1 cellular context compared by ENCODE assay signal in the genomic region with DNA sequence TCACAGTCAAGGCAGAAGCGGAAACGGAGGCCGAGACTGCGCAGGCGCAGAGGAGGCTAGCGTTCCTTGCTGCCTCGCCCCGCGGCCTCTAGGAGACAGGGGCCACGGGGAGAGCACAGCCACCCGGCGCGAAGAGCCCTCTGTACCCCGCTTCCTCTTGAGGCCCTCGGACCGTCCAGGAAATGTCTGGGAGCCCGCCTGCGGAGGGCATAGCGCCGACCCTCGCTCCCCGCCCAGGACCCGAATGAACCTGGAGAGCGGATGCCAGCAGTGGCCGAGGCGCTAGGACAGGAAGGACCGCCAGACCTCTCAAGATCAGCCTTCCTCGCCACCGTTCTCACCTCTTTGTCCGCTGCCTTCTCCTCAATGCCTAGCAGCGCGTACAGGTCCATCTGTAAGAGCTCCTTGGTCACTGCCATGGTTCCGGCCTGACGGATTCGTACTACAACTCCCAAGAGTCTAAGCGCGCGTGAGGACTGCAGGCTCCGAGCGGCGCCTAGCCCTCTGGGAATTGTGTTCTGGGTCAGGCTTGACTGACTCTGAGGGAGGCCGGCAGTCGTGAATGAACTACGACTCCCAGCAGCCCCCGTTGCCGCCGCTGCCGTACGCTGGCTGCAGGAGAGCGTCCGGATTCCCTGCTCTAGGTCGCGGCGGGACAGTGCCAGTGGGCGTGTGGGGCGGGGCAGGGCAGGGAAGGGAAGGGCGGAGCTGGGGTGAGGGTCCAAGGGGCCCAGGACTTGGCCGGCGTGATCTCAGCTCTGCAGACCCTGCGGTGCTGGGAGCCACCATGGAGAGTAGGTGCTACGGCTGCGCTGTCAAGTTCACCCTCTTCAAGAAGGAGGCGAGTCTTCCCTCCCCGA.
TF ChIP-seq lines count a peak whose summit lies in the region.

A gene with protein sequence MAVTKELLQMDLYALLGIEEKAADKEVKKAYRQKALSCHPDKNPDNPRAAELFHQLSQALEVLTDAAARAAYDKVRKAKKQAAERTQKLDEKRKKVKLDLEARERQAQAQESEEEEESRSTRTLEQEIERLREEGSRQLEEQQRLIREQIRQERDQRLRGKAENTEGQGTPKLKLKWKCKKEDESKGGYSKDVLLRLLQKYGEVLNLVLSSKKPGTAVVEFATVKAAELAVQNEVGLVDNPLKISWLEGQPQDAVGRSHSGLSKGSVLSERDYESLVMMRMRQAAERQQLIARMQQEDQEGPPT (minus strand): TSS at position 446 of the 860 bp plus-strand sequence. CDS start 27 bp downstream, at position 419.
A gene with protein sequence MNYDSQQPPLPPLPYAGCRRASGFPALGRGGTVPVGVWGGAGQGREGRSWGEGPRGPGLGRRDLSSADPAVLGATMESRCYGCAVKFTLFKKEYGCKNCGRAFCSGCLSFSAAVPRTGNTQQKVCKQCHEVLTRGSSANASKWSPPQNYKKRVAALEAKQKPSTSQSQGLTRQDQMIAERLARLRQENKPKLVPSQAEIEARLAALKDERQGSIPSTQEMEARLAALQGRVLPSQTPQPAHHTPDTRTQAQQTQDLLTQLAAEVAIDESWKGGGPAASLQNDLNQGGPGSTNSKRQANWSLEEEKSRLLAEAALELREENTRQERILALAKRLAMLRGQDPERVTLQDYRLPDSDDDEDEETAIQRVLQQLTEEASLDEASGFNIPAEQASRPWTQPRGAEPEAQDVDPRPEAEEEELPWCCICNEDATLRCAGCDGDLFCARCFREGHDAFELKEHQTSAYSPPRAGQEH (plus strand): TSS at position 62 of the 860 bp plus-strand sequence. CDS start 501 bp downstream, at position 563.

TF ChIP-seq in HepG2, 621 proteins besides CTCF, POLR2A, EP300 and RAD21 (continued from another document and continues in another):
- TF ChIP-seq, protein P1, sequence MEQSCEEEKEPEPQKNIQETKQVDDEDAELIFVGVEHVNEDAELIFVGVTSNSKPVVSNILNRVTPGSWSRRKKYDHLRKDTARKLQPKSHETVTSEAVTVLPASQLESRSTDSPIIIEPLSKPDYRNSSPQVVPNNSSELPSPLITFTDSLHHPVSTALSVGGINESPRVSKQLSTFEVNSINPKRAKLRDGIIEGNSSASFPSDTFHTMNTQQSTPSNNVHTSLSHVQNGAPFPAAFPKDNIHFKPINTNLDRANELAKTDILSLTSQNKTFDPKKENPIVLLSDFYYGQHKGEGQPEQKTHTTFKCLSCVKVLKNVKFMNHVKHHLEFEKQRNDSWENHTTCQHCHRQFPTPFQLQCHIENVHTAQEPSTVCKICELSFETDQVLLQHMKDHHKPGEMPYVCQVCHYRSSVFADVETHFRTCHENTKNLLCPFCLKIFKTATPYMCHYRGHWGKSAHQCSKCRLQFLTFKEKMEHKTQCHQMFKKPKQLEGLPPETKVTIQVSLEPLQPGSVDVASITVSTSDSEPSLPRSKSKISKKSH (CRISPR knock-in tag; IDR thresholded peaks at IDR 0.05; ENCODE audit: borderline replicate concordance) = no peak; the same call in none of the 2 replicates
- no peak for TF ChIP-seq PAX8 (CRISPR knock-in tag; IDR thresholded peaks at IDR 0.05; ENCODE audit: borderline replicate concordance)
- TF ChIP-seq STAT5B (CRISPR knock-in tag; IDR thresholded peaks at IDR 0.05) = 0 out of 2 replicates have a peak, but pooled peaks have one; percentile 25
- TF ChIP-seq ZNF7 (CRISPR knock-in tag; IDR thresholded peaks at IDR 0.05) = no peak
- no peak for TF ChIP-seq SMC3 (IDR thresholded peaks at IDR 0.05; ENCODE audit: low read length)
- TF ChIP-seq NPAS2 (CRISPR knock-in tag; IDR thresholded peaks at IDR 0.05; ENCODE audit: borderline replicate concordance) = no peak
- TF ChIP-seq, protein P2, sequence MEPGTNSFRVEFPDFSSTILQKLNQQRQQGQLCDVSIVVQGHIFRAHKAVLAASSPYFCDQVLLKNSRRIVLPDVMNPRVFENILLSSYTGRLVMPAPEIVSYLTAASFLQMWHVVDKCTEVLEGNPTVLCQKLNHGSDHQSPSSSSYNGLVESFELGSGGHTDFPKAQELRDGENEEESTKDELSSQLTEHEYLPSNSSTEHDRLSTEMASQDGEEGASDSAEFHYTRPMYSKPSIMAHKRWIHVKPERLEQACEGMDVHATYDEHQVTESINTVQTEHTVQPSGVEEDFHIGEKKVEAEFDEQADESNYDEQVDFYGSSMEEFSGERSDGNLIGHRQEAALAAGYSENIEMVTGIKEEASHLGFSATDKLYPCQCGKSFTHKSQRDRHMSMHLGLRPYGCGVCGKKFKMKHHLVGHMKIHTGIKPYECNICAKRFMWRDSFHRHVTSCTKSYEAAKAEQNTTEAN (CRISPR knock-in tag; conservative IDR thresholded peaks at IDR 0.05) = peak; percentile 11
- TF ChIP-seq RBM39 (IDR thresholded peaks at IDR 0.05; ENCODE audit: low read depth, low read length, poor library complexity, severe bottlenecking) = peak; percentile 41
- TF ChIP-seq ARNTL (CRISPR knock-in tag; IDR thresholded peaks at IDR 0.05) = 0 out of 2 replicates have a peak, but pooled peaks have one; percentile 23
- TF ChIP-seq ZNF430 (CRISPR knock-in tag; IDR thresholded peaks at IDR 0.05) = no peak
- TF ChIP-seq ZNF484 (CRISPR knock-in tag; IDR thresholded peaks at IDR 0.05; ENCODE audit: borderline replicate concordance, low read depth) = no peak
- no peak for TF ChIP-seq NFE2 (CRISPR knock-in tag; IDR thresholded peaks at IDR 0.05)
- TF ChIP-seq ZNF234 (CRISPR knock-in tag; conservative IDR thresholded peaks at IDR 0.05) = no peak
- no peak for TF ChIP-seq ZNF75D (CRISPR knock-in tag; IDR thresholded peaks at IDR 0.05; ENCODE audit: borderline replicate concordance)
- TF ChIP-seq ZNF44 (CRISPR knock-in tag; IDR thresholded peaks at IDR 0.05) = peak; percentile 42; the same call in 1 of the 2 replicates
- TF ChIP-seq, protein P3, sequence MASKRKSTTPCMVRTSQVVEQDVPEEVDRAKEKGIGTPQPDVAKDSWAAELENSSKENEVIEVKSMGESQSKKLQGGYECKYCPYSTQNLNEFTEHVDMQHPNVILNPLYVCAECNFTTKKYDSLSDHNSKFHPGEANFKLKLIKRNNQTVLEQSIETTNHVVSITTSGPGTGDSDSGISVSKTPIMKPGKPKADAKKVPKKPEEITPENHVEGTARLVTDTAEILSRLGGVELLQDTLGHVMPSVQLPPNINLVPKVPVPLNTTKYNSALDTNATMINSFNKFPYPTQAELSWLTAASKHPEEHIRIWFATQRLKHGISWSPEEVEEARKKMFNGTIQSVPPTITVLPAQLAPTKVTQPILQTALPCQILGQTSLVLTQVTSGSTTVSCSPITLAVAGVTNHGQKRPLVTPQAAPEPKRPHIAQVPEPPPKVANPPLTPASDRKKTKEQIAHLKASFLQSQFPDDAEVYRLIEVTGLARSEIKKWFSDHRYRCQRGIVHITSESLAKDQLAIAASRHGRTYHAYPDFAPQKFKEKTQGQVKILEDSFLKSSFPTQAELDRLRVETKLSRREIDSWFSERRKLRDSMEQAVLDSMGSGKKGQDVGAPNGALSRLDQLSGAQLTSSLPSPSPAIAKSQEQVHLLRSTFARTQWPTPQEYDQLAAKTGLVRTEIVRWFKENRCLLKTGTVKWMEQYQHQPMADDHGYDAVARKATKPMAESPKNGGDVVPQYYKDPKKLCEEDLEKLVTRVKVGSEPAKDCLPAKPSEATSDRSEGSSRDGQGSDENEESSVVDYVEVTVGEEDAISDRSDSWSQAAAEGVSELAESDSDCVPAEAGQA (IDR thresholded peaks at IDR 0.05; ENCODE audit: low read depth) = no peak; the same call in 1 of the 2 replicates
- TF ChIP-seq, protein P3 (CRISPR knock-in tag; IDR thresholded peaks at IDR 0.05; ENCODE audit: borderline replicate concordance) = no peak
- TF ChIP-seq ZNF34 (CRISPR knock-in tag; IDR thresholded peaks at IDR 0.05; ENCODE audit: borderline replicate concordance) = peak; percentile 84; the same call in 1 of the 2 replicates
- TF ChIP-seq ZNF335 (CRISPR knock-in tag; IDR thresholded peaks at IDR 0.05) = no peak
- no peak for TF ChIP-seq IKZF4 (CRISPR knock-in tag; IDR thresholded peaks at IDR 0.05; ENCODE audit: borderline replicate concordance, low read depth, not compliant biosample characterization)
- TF ChIP-seq, protein P4, sequence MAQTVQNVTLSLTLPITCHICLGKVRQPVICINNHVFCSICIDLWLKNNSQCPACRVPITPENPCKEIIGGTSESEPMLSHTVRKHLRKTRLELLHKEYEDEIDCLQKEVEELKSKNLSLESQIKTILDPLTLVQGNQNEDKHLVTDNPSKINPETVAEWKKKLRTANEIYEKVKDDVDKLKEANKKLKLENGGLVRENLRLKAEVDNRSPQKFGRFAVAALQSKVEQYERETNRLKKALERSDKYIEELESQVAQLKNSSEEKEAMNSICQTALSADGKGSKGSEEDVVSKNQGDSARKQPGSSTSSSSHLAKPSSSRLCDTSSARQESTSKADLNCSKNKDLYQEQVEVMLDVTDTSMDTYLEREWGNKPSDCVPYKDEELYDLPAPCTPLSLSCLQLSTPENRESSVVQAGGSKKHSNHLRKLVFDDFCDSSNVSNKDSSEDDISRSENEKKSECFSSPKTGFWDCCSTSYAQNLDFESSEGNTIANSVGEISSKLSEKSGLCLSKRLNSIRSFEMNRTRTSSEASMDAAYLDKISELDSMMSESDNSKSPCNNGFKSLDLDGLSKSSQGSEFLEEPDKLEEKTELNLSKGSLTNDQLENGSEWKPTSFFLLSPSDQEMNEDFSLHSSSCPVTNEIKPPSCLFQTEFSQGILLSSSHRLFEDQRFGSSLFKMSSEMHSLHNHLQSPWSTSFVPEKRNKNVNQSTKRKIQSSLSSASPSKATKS (CRISPR knock-in tag; IDR thresholded peaks at IDR 0.05) = no peak
- no peak for TF ChIP-seq IKZF1 (IDR thresholded peaks at IDR 0.05)
- peak; percentile 48; the same call in 1 of the 2 replicates for TF ChIP-seq ETV5 (CRISPR knock-in tag; IDR thresholded peaks at IDR 0.05; ENCODE audit: borderline replicate concordance)
- no peak; the same call in 1 of the 2 replicates for TF ChIP-seq MEIS1 (CRISPR knock-in tag; IDR thresholded peaks at IDR 0.05; ENCODE audit: borderline replicate concordance)
- TF ChIP-seq, protein P5, sequence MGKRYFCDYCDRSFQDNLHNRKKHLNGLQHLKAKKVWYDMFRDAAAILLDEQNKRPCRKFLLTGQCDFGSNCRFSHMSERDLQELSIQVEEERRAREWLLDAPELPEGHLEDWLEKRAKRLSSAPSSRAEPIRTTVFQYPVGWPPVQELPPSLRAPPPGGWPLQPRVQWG (CRISPR knock-in tag; IDR thresholded peaks at IDR 0.05; ENCODE audit: borderline replicate concordance, low read depth) = no peak
- TF ChIP-seq, protein P6, sequence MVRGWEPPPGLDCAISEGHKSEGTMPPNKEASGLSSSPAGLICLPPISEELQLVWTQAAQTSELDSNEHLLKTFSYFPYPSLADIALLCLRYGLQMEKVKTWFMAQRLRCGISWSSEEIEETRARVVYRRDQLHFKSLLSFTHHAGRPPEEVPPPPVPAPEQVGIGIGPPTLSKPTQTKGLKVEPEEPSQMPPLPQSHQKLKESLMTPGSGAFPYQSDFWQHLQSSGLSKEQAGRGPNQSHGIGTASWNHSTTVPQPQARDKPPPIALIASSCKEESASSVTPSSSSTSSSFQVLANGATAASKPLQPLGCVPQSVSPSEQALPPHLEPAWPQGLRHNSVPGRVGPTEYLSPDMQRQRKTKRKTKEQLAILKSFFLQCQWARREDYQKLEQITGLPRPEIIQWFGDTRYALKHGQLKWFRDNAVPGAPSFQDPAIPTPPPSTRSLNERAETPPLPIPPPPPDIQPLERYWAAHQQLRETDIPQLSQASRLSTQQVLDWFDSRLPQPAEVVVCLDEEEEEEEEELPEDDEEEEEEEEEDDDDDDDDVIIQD (CRISPR knock-in tag; IDR thresholded peaks at IDR 0.05; ENCODE audit: low read depth) = 0 out of 2 replicates have a peak, but pooled peaks have one; percentile 51
